1 cellular context compared by ENCODE assay signal in genomic region chr20:3738109-3739053, GRCh38.
TF ChIP-seq lines count a peak whose summit lies in the region.

No MANE protein-coding gene starts in this region.

TF ChIP-seq in HepG2, 621 proteins besides CTCF, POLR2A, EP300 and RAD21 (continued from another document):
- TF ChIP-seq THAP9 (CRISPR knock-in tag; IDR thresholded peaks at IDR 0.05; ENCODE audit: borderline replicate concordance) (no peak), ZBTB43 (CRISPR knock-in tag; conservative IDR thresholded peaks at IDR 0.05) (no peak), ZBTB25 (CRISPR knock-in tag; IDR thresholded peaks at IDR 0.05) (no peak), HDAC6 (IDR thresholded peaks at IDR 0.05; ENCODE audit: low read depth, low read length) (no peak), ZNF510 (CRISPR knock-in tag; IDR thresholded peaks at IDR 0.05; ENCODE audit: low read depth) (no peak), PATZ1 (CRISPR knock-in tag; IDR thresholded peaks at IDR 0.05) (peak; percentile 70), ARID5B (CRISPR knock-in tag; IDR thresholded peaks at IDR 0.05) (no peak; the same call in 1 of the 2 replicates), CHCHD3 (CRISPR knock-in tag; IDR thresholded peaks at IDR 0.05) (no peak), ZNF557 (CRISPR knock-in tag; IDR thresholded peaks at IDR 0.05) (no peak)
TF ChIP-seq in HepG2: peak in this region for 44.
